Comparison of ENCODE assay signal across 8 cellular contexts in the genomic region with DNA sequence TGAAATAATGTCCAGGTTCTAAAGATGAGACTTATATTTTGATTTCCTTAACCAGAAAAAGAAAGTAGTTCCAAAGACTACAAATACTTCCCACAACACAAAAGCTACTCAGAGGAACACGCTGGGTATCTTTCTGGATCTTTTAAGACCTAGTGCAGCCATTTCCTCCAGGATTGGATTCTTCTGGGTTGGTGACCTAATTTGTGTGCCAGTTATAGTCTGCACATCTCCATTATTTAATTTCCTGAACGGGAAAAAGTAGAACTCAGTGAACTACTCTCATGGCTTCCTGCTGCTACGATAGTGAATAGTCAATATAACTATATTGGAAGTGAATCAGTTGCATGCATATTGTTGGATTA. TPM values are rescaled to one million over a fixed set of nuclear protein-coding genes. Genes with fewer than 3 reads are reported as not detected.
DNase-seq lines count a peak whose midpoint lies in the region; ATAC-seq and TF ChIP-seq lines count a peak whose summit lies in the region.

No MANE protein-coding gene starts in this region.

- H3K36me3 Mint-ChIP-seq in chondrocyte (ENCODE audit: low read depth), result peaks cover 7% of the 10 kb centered on the region
- H3K36me3 Mint-ChIP-seq in naive thymus-derived CD4-positive, alpha-beta T cell, result peaks cover 5 to 19% (median 14%) of the 10 kb centered on the region in 5 donors

- CTCF ChIA-PET in AG04449 (lab: Yijun Ruan, JAX), result no interaction called here
- CTCF ChIA-PET in naive thymus-derived CD4-positive, alpha-beta T cell (lab: Charles Lee), result no interaction called here

- 0 out of 2 replicates have a peak, but pooled peaks cover 13% of the 10 kb centered on the region for H3K79me2 ChIP-seq in KMS-11 (ENCODE audit: insufficient read depth, low read depth)

- DNase-seq in AG04449 (ENCODE audit: low read depth, low spot score), result no peak
- DNase-seq in chondrocyte (ENCODE audit: low spot score), result no peak
- DNase-seq in naive thymus-derived CD4-positive, alpha-beta T cell, result no peak
- no peak for DNase-seq in NCI-H345 (lab: John Stamatoyannopoulos, UW)
- no peak for DNase-seq in SIG-M5 (lab: John Stamatoyannopoulos, UW)

- H3K36me3 ChIP-seq in KMS-11 (ENCODE audit: insufficient read depth), result no peaks in the 10 kb centered on the region
- H3K36me3 ChIP-seq in naive thymus-derived CD4-positive, alpha-beta T cell (ENCODE audit: control insufficient read depth in 2 of 3, insufficient read depth in 3 of 3, low read length in 3 of 3), result peaks cover 0 to 6% (median 4%) of the 10 kb centered on the region in 3 experiments

- no peak for ATAC-seq in naive thymus-derived CD4-positive, alpha-beta T cell
- ATAC-seq in activated CD4-positive, CD25-positive, alpha-beta regulatory T cell treated with anti-CD3 and anti-CD28 coated beads, Interleukin-2, amount 50 U/mL, for 24 hours, result no peak
- ATAC-seq in GM19467 (IDR thresholded peaks at IDR 0.05; ENCODE audit: unreplicated experiment), result no peak

- no peaks in the 10 kb centered on the region for H4K20me1 ChIP-seq in KMS-11 (ENCODE audit: insufficient read depth)

- no peaks in the 10 kb centered on the region for H3K27me3 ChIP-seq in KMS-11 (ENCODE audit: insufficient read depth, low read depth)
- no peaks in the 10 kb centered on the region for H3K27me3 ChIP-seq in naive thymus-derived CD4-positive, alpha-beta T cell (ENCODE audit: control insufficient read depth in 2 of 2, insufficient read depth in 2 of 2, low read length in 2 of 2)

- intact Hi-C loops in naive thymus-derived CD4-positive, alpha-beta T cell (cut with micrococcal nuclease), result loop anchor here in 1 of 2 donors (10.0 kb wide), 2 partner anchors 1118 to 1698 kb away; a partner anchor contains a TSS

- peaks cover 44% of the 10 kb centered on the region for H3K4me1 Mint-ChIP-seq in chondrocyte (ENCODE audit: low read depth)
- H3K4me1 Mint-ChIP-seq in naive thymus-derived CD4-positive, alpha-beta T cell, result peaks cover 33 to 54% (median 46%) of the 10 kb centered on the region in 7 donors

- peak overlapping the region; percentile 86 for H3K4me3 Mint-ChIP-seq in chondrocyte (ENCODE audit: unreplicated experiment)
- H3K4me3 Mint-ChIP-seq in naive thymus-derived CD4-positive, alpha-beta T cell, result peak overlapping the region; percentile 80 to 97 (median 91)

- H3K4me3 ChIP-seq in AG04449 (ENCODE audit: low read depth, low read length) (peak overlapping the region; percentile 88), KMS-11 (IDR thresholded peaks at IDR 0.05; ENCODE audit: insufficient read depth, low read depth, low read length) (no peak overlapping the region)
- H3K4me3 ChIP-seq in naive thymus-derived CD4-positive, alpha-beta T cell (ENCODE audit: low read length), result peak overlapping the region; percentile 85

- H3K27ac ChIP-seq in KMS-11, result no peak overlapping the region
- H3K27ac ChIP-seq in naive thymus-derived CD4-positive, alpha-beta T cell (ENCODE audit: low read depth, low read length), result peak overlapping the region; percentile 82

- H3K27me3 Mint-ChIP-seq in chondrocyte (ENCODE audit: low read depth), result no peaks in the 10 kb centered on the region
- H3K27me3 Mint-ChIP-seq in naive thymus-derived CD4-positive, alpha-beta T cell, result peaks cover 0 to 2% (median 0%) of the 10 kb centered on the region in 5 donors

- no peaks in the 10 kb centered on the region for H3K9me3 Mint-ChIP-seq in chondrocyte (ENCODE audit: low read depth)
- H3K9me3 Mint-ChIP-seq in naive thymus-derived CD4-positive, alpha-beta T cell, result peaks cover 0 to 2% (median 0%) of the 10 kb centered on the region in 11 donors

- H3K9ac ChIP-seq in KMS-11, result no peak overlapping the region; the same call in 1 of the 2 replicates

- H3K4me2 ChIP-seq in KMS-11, result peak overlapping the region; percentile 67

- no peak for TF ChIP-seq CTCF in AG04449 (IDR thresholded peaks at IDR 0.05; ENCODE audit: insufficient read depth, low read length, missing control alignments)
- no peak for TF ChIP-seq CTCF in KMS-11 (conservative IDR thresholded peaks at IDR 0.05; ENCODE audit: low read depth, low read length)
- no peak for TF ChIP-seq CTCF in chondrocyte (IDR thresholded peaks at IDR 0.05)

- H3K4me1 ChIP-seq in KMS-11 (ENCODE audit: low read depth, poor library complexity, severe bottlenecking), result peaks cover 18% of the 10 kb centered on the region
- H3K4me1 ChIP-seq in naive thymus-derived CD4-positive, alpha-beta T cell (ENCODE audit: control insufficient read depth in 2 of 2, insufficient read depth in 2 of 2, low read length in 2 of 2), result peaks cover 16 to 19% of the 10 kb centered on the region in 2 donors

- no peak overlapping the region for H2AFZ ChIP-seq in KMS-11 (ENCODE audit: low read depth)

- POLR2A ChIA-PET in AG04449 (lab: Yijun Ruan, JAX), result no interaction called here
- POLR2A ChIA-PET in naive thymus-derived CD4-positive, alpha-beta T cell (lab: Charles Lee), result interaction anchor here (0.7 kb wide), 1 partner anchor 17 kb away, joined by 3 read pairs; no protein-coding TSS in a partner anchor

- H3K9me3 ChIP-seq in naive thymus-derived CD4-positive, alpha-beta T cell (ENCODE audit: control insufficient read depth in 2 of 3, low read length in 3 of 3), result no peaks in the 10 kb centered on the region

- H3K27ac Mint-ChIP-seq in chondrocyte (ENCODE audit: unreplicated experiment), result peak overlapping the region; percentile 91
- peak overlapping the region; percentile 12 to 97 (median 87) for H3K27ac Mint-ChIP-seq in naive thymus-derived CD4-positive, alpha-beta T cell

RNA-seq across cellular contexts. Expression of a gene that starts 1.5 kb away (rescaled TPM):
- total RNA-seq in chondrocyte, result 19.4 to 20.1 TPM (median 19.8 TPM) in 3 replicates
- total RNA-seq in naive thymus-derived CD4-positive, alpha-beta T cell, result 10 to 100 TPM; 14.0 to 26.9 (median 17.4) TPM
- polyA plus RNA-seq in naive thymus-derived CD4-positive, alpha-beta T cell, result 10 to 100 TPM in 1 of 2 donors, 1 to 10 TPM in 1; 7.3 to 11.1 TPM
